8 cellular contexts compared by ENCODE assay signal in the genomic region with DNA sequence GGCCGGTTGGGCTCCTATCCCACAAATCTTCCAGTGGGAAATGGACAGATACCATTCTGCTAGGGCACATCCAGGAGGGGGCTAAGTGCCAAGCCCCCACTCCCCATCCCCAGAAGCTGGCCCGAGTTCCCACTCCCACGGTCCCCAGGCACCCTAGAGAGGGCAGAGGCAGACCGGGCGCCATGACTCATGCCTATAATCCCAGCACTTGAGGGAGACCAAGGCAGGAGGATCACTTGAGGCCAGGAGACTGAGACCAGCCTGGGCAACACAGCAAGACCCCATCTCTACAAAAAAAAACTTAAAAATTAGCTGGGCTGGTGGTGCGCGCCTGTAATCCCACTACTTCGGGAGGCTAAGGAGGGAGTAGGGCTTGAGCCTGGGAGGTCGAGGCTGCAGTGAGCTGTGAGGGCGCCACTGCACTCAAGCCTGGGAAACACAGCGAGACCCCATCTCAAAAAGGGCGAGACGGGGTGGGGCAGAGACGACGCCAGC. TPM values are rescaled to one million over a fixed set of nuclear protein-coding genes. Genes with fewer than 3 reads are reported as not detected.
DNase-seq lines count a peak whose midpoint lies in the region; ATAC-seq and TF ChIP-seq lines count a peak whose summit lies in the region.

No MANE protein-coding gene starts in this region.

- ATAC-seq in heart right ventricle (no peak), HG03108 (IDR thresholded peaks at IDR 0.05; ENCODE audit: unreplicated experiment) (no peak), GM18870 (IDR thresholded peaks at IDR 0.05; ENCODE audit: unreplicated experiment) (no peak)

- H3K27ac ChIP-seq in GM23248 (no peak overlapping the region), VCaP (peak overlapping the region; percentile 85), heart right ventricle (peak overlapping the region in 9 of 10 donors; percentile 58 to 77 (median 69))

- DNase-seq in GM23248 (peak; percentile 33), heart right ventricle (no peak), HK-2 (ENCODE audit: unreplicated experiment) (no peak)
- DNase-seq in stimulated activated CD4-positive, alpha-beta T cell treated with anti-CD3 and anti-CD28 coated beads, Interleukin-4, amount 100 ng/mL, for 1 hour: no peak

- H3K4me2 ChIP-seq in GM23248 (ENCODE audit: unreplicated experiment) (peak overlapping the region; percentile 94), skeletal muscle satellite cell (ENCODE audit: low read length) (peak overlapping the region; percentile 90)

- TF ChIP-seq CTCF in VCaP (conservative IDR thresholded peaks at IDR 0.05) (no peak), heart right ventricle (IDR thresholded peaks at IDR 0.05) (no peak)

- peak overlapping the region; percentile 93 for H3K4me3 ChIP-seq in GM23248
- H3K4me3 ChIP-seq in heart right ventricle: peak overlapping the region; percentile 72 to 87 (median 78)
- peak overlapping the region; percentile 85 for H3K4me3 ChIP-seq in skeletal muscle satellite cell (ENCODE audit: low read length)

- H3K36me3 ChIP-seq in GM23248 (ENCODE audit: low read depth) (no peaks in the 10 kb centered on the region), heart right ventricle (peaks cover 0 to 19% (median 0%) of the 10 kb centered on the region in 9 donors), skeletal muscle satellite cell (ENCODE audit: insufficient read depth, low read length) (peaks cover 4% of the 10 kb centered on the region)

- H3K9me3 ChIP-seq in GM23248 (ENCODE audit: low read depth) (no peaks in the 10 kb centered on the region), heart right ventricle (peaks cover 0 to 6% (median 0%) of the 10 kb centered on the region in 11 donors), skeletal muscle satellite cell (replicated peaks; ENCODE audit: low read length) (no peaks in the 10 kb centered on the region)

- H3K9ac ChIP-seq in GM23248 (peak overlapping the region; percentile 90), skeletal muscle satellite cell (ENCODE audit: low read depth, low read length) (peak overlapping the region; percentile 90)

- 0 out of 2 replicates have a peak, but pooled peaks cover 4% of the 10 kb centered on the region for H4K20me1 ChIP-seq in GM23248 (ENCODE audit: insufficient read depth)

- no peaks in the 10 kb centered on the region for H3K9me2 ChIP-seq in GM23248 (ENCODE audit: insufficient read depth)

- intact Hi-C loops in heart right ventricle (cut with DNase I): loop anchor here in 6 of 10 donors (5.0 to 10.0 kb wide), 6 partner anchors 41 to 108 kb away; no protein-coding TSS in a partner anchor

- H3K4me1 ChIP-seq in GM23248 (ENCODE audit: insufficient read depth) (peaks cover 11% of the 10 kb centered on the region; the same call in 1 of the 2 replicates), heart right ventricle (peaks cover 4 to 57% (median 37%) of the 10 kb centered on the region in 9 donors), skeletal muscle satellite cell (ENCODE audit: control insufficient read depth, insufficient read depth, low read length) (peaks cover 19% of the 10 kb centered on the region)

- WGBS in GM23248 (ENCODE audit: low coverage in 1 of 2, low lambda C conversion rate in 2 of 2, missing lambda C conversion rate in 2 of 2), 2 experiments: 38 to 39% methylated on average over 11 to 15 of the region's 15 CpGs
- 50 to 53% methylated on average over 15 of the region's 15 CpGs for WGBS in heart right ventricle, 2 donors

- H3F3A ChIP-seq in GM23248 (ENCODE audit: insufficient read depth): peaks cover 18% of the 10 kb centered on the region; the same call in 1 of the 2 replicates

- in situ Hi-C loops in GM23248 (cut with MboI): no loop called here

- peaks cover 55% of the 10 kb centered on the region for H3K79me2 ChIP-seq in GM23248 (ENCODE audit: insufficient read depth)

- peak overlapping the region; percentile 65 for H2AFZ ChIP-seq in GM23248

- H3K27me3 ChIP-seq in GM23248 (replicated peaks; ENCODE audit: insufficient read depth): no peaks in the 10 kb centered on the region
- H3K27me3 ChIP-seq in heart right ventricle: no peaks in the 10 kb centered on the region
- H3K27me3 ChIP-seq in skeletal muscle satellite cell (ENCODE audit: control insufficient read depth, insufficient read depth, low read length): no peaks in the 10 kb centered on the region

RNA-seq across cellular contexts. Expression of gene GNA12, which starts 0.9 kb away (rescaled TPM):
- 13.8 and 24.3 TPM in 2 replicates for total RNA-seq in GM23248 (2014; rRNA removed; shearing (Covaris generic))
- 11.2 and 11.5 TPM in 2 replicates for polyA plus RNA-seq in GM23248 (2016; fragmentation: Nextera tagmentation; extraction: Ambion mirVana)
- 10 to 100 TPM; 25.0 to 46.4 (median 34.5) TPM for total RNA-seq in heart right ventricle
- 10 to 100 TPM in 1 of 2 donors, 1 to 10 TPM in 1; 6.4 to 19.4 TPM for polyA plus RNA-seq in heart right ventricle
- total RNA-seq in skeletal muscle satellite cell (2012; rRNA removed): 22.3 and 25.1 TPM in 2 replicates
